ENCODE assay signal across 12 cellular contexts in genomic region chr6:111666812-111667211, GRCh38.
DNase-seq lines count a peak whose midpoint lies in the region; TF ChIP-seq lines count a peak whose summit lies in the region.
"Had no signal": no experiment of that assay in that cellular context is flagged by ENCODE, and none has a peak within 500 bp of the region (broad histone marks: within the 10 kb centered on the region; RNA-seq: fewer than 3 reads in every experiment).

No MANE protein-coding gene starts in this region.

- H3K27me3 ChIP-seq in left ventricle myocardium inferior (ENCODE audit: low read depth) (no peaks in the 10 kb centered on the region), uterus (no peaks in the 10 kb centered on the region)

- peak overlapping the region; percentile 84 to 93 (median 88) for H3K27ac Mint-ChIP-seq in nephron
- H3K27ac Mint-ChIP-seq: progenitor cell of endocrine pancreas had no signal

- H3K36me3 ChIP-seq in left ventricle myocardium inferior = peaks cover 15% of the 10 kb centered on the region
- H3K36me3 ChIP-seq in uterus = no peaks in the 10 kb centered on the region

- POLR2A ChIA-PET in HEK293T (lab: Yijun Ruan, JAX) = no interaction called here

- H3K4me1 Mint-ChIP-seq in nephron = peaks cover 64% of the 10 kb centered on the region

- TF ChIP-seq POLR2A in uterus (IDR thresholded peaks at IDR 0.05) = no peak

- no peak overlapping the region for H3K4me3 ChIP-seq in left ventricle myocardium inferior
- no peak overlapping the region for H3K4me3 ChIP-seq in uterus

- H3K4me1 ChIP-seq in left ventricle myocardium inferior (peaks cover 67% of the 10 kb centered on the region), uterus (peaks cover 10 to 11% of the 10 kb centered on the region in 2 donors)

- H3K36me3 Mint-ChIP-seq in nephron (ENCODE audit: low read depth) = peaks cover 37% of the 10 kb centered on the region

- H3K27ac ChIP-seq in left ventricle myocardium inferior (replicated peaks) = peak overlapping the region; percentile 28
- peak overlapping the region; percentile 55 to 63 for H3K27ac ChIP-seq in uterus

- no peaks in the 10 kb centered on the region for H3K27me3 Mint-ChIP-seq in nephron (ENCODE audit: low read depth)
- H3K27me3 Mint-ChIP-seq: progenitor cell of endocrine pancreas had no signal

- CTCF ChIA-PET in HEK293T (lab: Yijun Ruan, JAX) = interaction anchor here (0.6 kb wide), 1 partner anchor 9 kb away, joined by 3 read pairs; no protein-coding TSS in a partner anchor

- H3K9me3 ChIP-seq in left ventricle myocardium inferior (replicated peaks) = no peaks in the 10 kb centered on the region
- no peaks in the 10 kb centered on the region for H3K9me3 ChIP-seq in uterus

- TF ChIP-seq CTCF in left ventricle myocardium inferior (IDR thresholded peaks at IDR 0.05; ENCODE audit: borderline replicate concordance) (no peak), nephron (IDR thresholded peaks at IDR 0.05; ENCODE audit: unreplicated experiment in 3 of 3) (no peak), uterus (IDR thresholded peaks at IDR 0.05) (no peak)

- peak overlapping the region in 1 of 3 experiments; percentile 45 for H3K4me3 Mint-ChIP-seq in nephron

- H3K9me3 Mint-ChIP-seq in nephron = no peaks in the 10 kb centered on the region

- DNase-seq in left ventricle myocardium inferior (no peak), cardiac septum (ENCODE audit: low spot score) (no peak), fibroblast of gingiva (ENCODE audit: low read depth) (peak; percentile 69), uterus (peak in 1 of 2 donors; percentile 38), kidney glomerular epithelial cell (lab: John Stamatoyannopoulos, UW) (no peak), SIG-M5 treated with dmso at 0.1 percent for 504 hours (lab: John Stamatoyannopoulos, UW; ENCODE audit: unreplicated experiment) (no peak), HEK293T (ENCODE audit: extremely low spot score) (no peak)
- DNase-seq: AML-193, NCI-H1048, NCI-H510A had no signal

- intact Hi-C loops in left ventricle myocardium inferior (cut with micrococcal nuclease) = no loop called here
- intact Hi-C loops in cardiac septum (cut with DNase I) = loop anchor here (2.0 kb wide), 1 partner anchor 16 kb away; no protein-coding TSS in a partner anchor
- intact Hi-C loops in uterus (cut with DNase I; ENCODE audit: low total_unique reads) = no loop called here

TF ChIP-seq in HEK293T, 16 proteins besides CTCF, POLR2A, EP300 and RAD21:
- no peak for TF ChIP-seq CTBP1 (IDR thresholded peaks at IDR 0.05; ENCODE audit: borderline replicate concordance)
- TF ChIP-seq ELF4 (IDR thresholded peaks at IDR 0.05) = no peak
- no peak for TF ChIP-seq L3MBTL2 (conservative IDR thresholded peaks at IDR 0.05)
- no peak for TF ChIP-seq FOXK2 (IDR thresholded peaks at IDR 0.05)
- TF ChIP-seq PKNOX1 (IDR thresholded peaks at IDR 0.05) = no peak
- no peak for TF ChIP-seq SP1 (IDR thresholded peaks at IDR 0.05)
- TF ChIP-seq NFRKB (IDR thresholded peaks at IDR 0.05) = no peak
- TF ChIP-seq FOXM1 (IDR thresholded peaks at IDR 0.05; ENCODE audit: borderline replicate concordance) = no peak
- TF ChIP-seq ZNF384 (IDR thresholded peaks at IDR 0.05) = no peak
- TF ChIP-seq FOXA1 (IDR thresholded peaks at IDR 0.05) = no peak
- no peak for TF ChIP-seq TARDBP (IDR thresholded peaks at IDR 0.05)
- no peak for TF ChIP-seq SUZ12 (IDR thresholded peaks at IDR 0.05)
